In genomic region chr20:32767418-32768198, GRCh38 we compare ENCODE assay signal across 20 cellular contexts. TPM values are rescaled to one million over a fixed set of nuclear protein-coding genes. Genes with fewer than 3 reads are reported as not detected.
DNase-seq lines count a peak whose midpoint lies in the region; FAIRE-seq and TF ChIP-seq lines count a peak whose summit lies in the region.
"Had no signal": no experiment of that assay in that cellular context is flagged by ENCODE, and none has a peak within 500 bp of the region (broad histone marks: within the 10 kb centered on the region; RNA-seq: fewer than 3 reads in every experiment).

No MANE protein-coding gene starts in this region.

- no TSS peak for BruUV-seq in Caco-2 (replicated peaks; lab: Mats Ljungman, UMichigan)
- no TSS peak for BruUV-seq in PC-9 (replicated peaks; lab: Mats Ljungman, UMichigan)

- H2BK20ac ChIP-seq in H1 (ENCODE audit: low read length) = no peak overlapping the region

- H3K14ac ChIP-seq in H1 (ENCODE audit: insufficient read length) = no peak overlapping the region

- H3K4me3 ChIP-seq in Caco-2 (ENCODE audit: low read depth, low read length) (no peak overlapping the region), HUES48 (ENCODE audit: low read depth, low read length) (peak overlapping the region; percentile 41), H1 (ENCODE audit: extremely low read depth in 1 of 4, insufficient read depth in 2 of 4, low read depth in 3 of 4, low read length in 4 of 4) (peak overlapping the region in 3 of 4 experiments; percentile 11 to 46 (median 14); a peak in 4 of 8 replicates), PC-9 (no peak overlapping the region)
- H3K4me3 ChIP-seq: SJSA1 had no signal

- H4K5ac ChIP-seq in H1 (ENCODE audit: insufficient read length, low read depth, low read length) = no peak overlapping the region

- H3K79me1 ChIP-seq in H1 (ENCODE audit: low read depth, low read length) = no peaks in the 10 kb centered on the region

- intact Hi-C loops in Caco-2 (cut with micrococcal nuclease; ENCODE audit: unreplicated experiment) (no loop called here), PC-9 (cut with micrococcal nuclease; ENCODE audit: unreplicated experiment) (no loop called here)

- H3K4me1 ChIP-seq in Caco-2 (peaks cover 14% of the 10 kb centered on the region), HUES48 (ENCODE audit: control insufficient read depth, insufficient read depth, low read length) (peaks cover 52% of the 10 kb centered on the region), H1 (replicated peaks in 1 of 4; ENCODE audit: control insufficient read depth in 3 of 4, insufficient read depth in 4 of 4, low read length in 3 of 4) (peaks cover 11 to 21% (median 17%) of the 10 kb centered on the region in 4 experiments; a peak in 6 of 7 replicates), PC-9 (replicated peaks; ENCODE audit: insufficient read depth) (peaks cover 7% of the 10 kb centered on the region; the same call in 1 of the 2 replicates)

- H3K27me3 Mint-ChIP-seq in Caco-2 (ENCODE audit: insufficient read depth, unreplicated experiment) = no peaks in the 10 kb centered on the region
- peaks cover 15% of the 10 kb centered on the region for H3K27me3 Mint-ChIP-seq in neural crest cell (ENCODE audit: low read depth)

- no peaks in the 10 kb centered on the region for H3K9me2 ChIP-seq in PC-9 (ENCODE audit: insufficient read depth)

- no peak for TF ChIP-seq EP300 in H1 (IDR thresholded peaks at IDR 0.05; ENCODE audit: borderline replicate concordance in 1 of 2, low read depth in 2 of 2, low read length in 2 of 2)

- H3K79me2 ChIP-seq in H1 (ENCODE audit: control insufficient read depth in 1 of 2, insufficient read depth in 2 of 2, low read length in 2 of 2) (peaks cover 81 to 98% of the 10 kb centered on the region in 2 experiments), PC-9 (ENCODE audit: low read depth) (no peaks in the 10 kb centered on the region)

- H3K9ac ChIP-seq in HUES48 (ENCODE audit: low read depth, low read length) (no peak overlapping the region), H1 (replicated peaks in 1 of 4; ENCODE audit: extremely low read depth in 1 of 4, low read depth in 3 of 4, low read length in 3 of 4) (no peak overlapping the region; a peak in 1 of 7 replicates)

- no peaks in the 10 kb centered on the region for H3K9me3 Mint-ChIP-seq in Caco-2 (ENCODE audit: unreplicated experiment)
- H3K9me3 Mint-ChIP-seq in neural crest cell = no peaks in the 10 kb centered on the region

- no peak overlapping the region for H3K4ac ChIP-seq in H1 (replicated peaks; ENCODE audit: insufficient read length, low read depth, low read length)

- H3K18ac ChIP-seq in H1 (ENCODE audit: extremely low read depth, low read length) = no peak overlapping the region

- H2BK5ac ChIP-seq in H1 (ENCODE audit: low read depth, low read length) = peak overlapping the region; percentile 61

- H3K9me3 ChIP-seq in Caco-2 = no peaks in the 10 kb centered on the region
- no peaks in the 10 kb centered on the region for H3K9me3 ChIP-seq in HUES48 (ENCODE audit: control insufficient read depth, insufficient read depth, low read length)
- H3K9me3 ChIP-seq in H1 (ENCODE audit: insufficient read depth in 2 of 2, low read depth in 1 of 2, low read length in 1 of 2) = no peaks in the 10 kb centered on the region
- no peaks in the 10 kb centered on the region for H3K9me3 ChIP-seq in PC-9 (ENCODE audit: insufficient read depth, low read depth)

- H2AK5ac ChIP-seq in H1 (ENCODE audit: low read depth, low read length) = no peak overlapping the region

- H4K20me1 ChIP-seq in H1 (replicated peaks in 1 of 2; ENCODE audit: control insufficient read depth in 1 of 2, insufficient read depth in 2 of 2, low read length in 2 of 2) (peaks cover 47 to 63% of the 10 kb centered on the region in 2 experiments), PC-9 (ENCODE audit: insufficient read depth) (no peaks in the 10 kb centered on the region)

- no peak overlapping the region for H2BK12ac ChIP-seq in H1 (ENCODE audit: low read depth, low read length)

- H3K4me2 ChIP-seq in H1 (ENCODE audit: insufficient read depth in 1 of 2, low read depth in 2 of 2, low read length in 2 of 2) = peak overlapping the region; percentile 54 to 99; a peak in 3 of 4 replicates
- no peak overlapping the region for H3K4me2 ChIP-seq in PC-9

- H3K23me2 ChIP-seq in H1 (ENCODE audit: low read depth, low read length) = peaks cover 7% of the 10 kb centered on the region

- no peak for TF ChIP-seq RAD21 in H1 (IDR thresholded peaks at IDR 0.05 in 1 of 2, conservative IDR thresholded peaks at IDR 0.05 in 1 of 2; ENCODE audit: low read depth in 2 of 2, low read length in 2 of 2)

- H3K27me3 ChIP-seq in Caco-2 (replicated peaks; ENCODE audit: control insufficient read depth, insufficient read depth, low read length) = no peaks in the 10 kb centered on the region
- H3K27me3 ChIP-seq in HUES48 (ENCODE audit: control insufficient read depth, insufficient read depth, low read length) = no peaks in the 10 kb centered on the region
- no peaks in the 10 kb centered on the region for H3K27me3 ChIP-seq in H1 (replicated peaks in 1 of 4; ENCODE audit: control insufficient read depth in 3 of 4, extremely low read depth in 1 of 4, insufficient read depth in 3 of 4, low read length in 3 of 4)
- H3K27me3 ChIP-seq in PC-9 (ENCODE audit: insufficient read depth, low read depth) = no peaks in the 10 kb centered on the region
- H3K27me3 ChIP-seq: SJSA1 had no signal

- H3K36me3 ChIP-seq in Caco-2 (ENCODE audit: control insufficient read depth, insufficient read depth, low read length) (no peaks in the 10 kb centered on the region), HUES48 (ENCODE audit: control insufficient read depth, insufficient read depth, low read length) (peaks cover 87% of the 10 kb centered on the region), H1 (ENCODE audit: control insufficient read depth in 2 of 4, insufficient read depth in 4 of 4, low read length in 3 of 4) (peaks cover 9 to 91% (median 27%) of the 10 kb centered on the region in 4 experiments), PC-9 (ENCODE audit: low read depth) (no peaks in the 10 kb centered on the region)

- H3K4me1 Mint-ChIP-seq in Caco-2 (ENCODE audit: low read depth, unreplicated experiment) (peaks cover 27% of the 10 kb centered on the region), neural crest cell (peaks cover 35% of the 10 kb centered on the region)

- H3K27ac Mint-ChIP-seq in Caco-2 (ENCODE audit: unreplicated experiment) (peak overlapping the region; percentile 18), neural crest cell (ENCODE audit: unreplicated experiment) (no peak overlapping the region)

- H4K91ac ChIP-seq in H1 (replicated peaks; ENCODE audit: insufficient read length, low read length) = no peak overlapping the region

- TF ChIP-seq POLR2A in H1 (IDR thresholded peaks at IDR 0.05; ENCODE audit: control extremely low read depth in 1 of 2, low read depth in 2 of 2, low read length in 2 of 2) = no peak

- H3K4me3 Mint-ChIP-seq in Caco-2 (ENCODE audit: unreplicated experiment) (no peak overlapping the region), neural crest cell (peak overlapping the region; percentile 65)

- no peak for FAIRE-seq in H1 (lab: Jason Lieb, UNC)
- FAIRE-seq: A204.1 had no signal

- 86% methylated on average over 9 of the region's 9 CpGs; no CpG with 5 or more reads in 1 of the 2 experiments for WGBS in H1 (ENCODE audit: extremely low coverage in 1 of 2, insufficient coverage in 1 of 2, insufficient read length in 1 of 2, insufficient replicate concordance in 2 of 2, low coverage in 1 of 2, low lambda C conversion rate in 2 of 2, missing lambda C conversion rate in 1 of 2), 2 experiments

- POLR2A ChIA-PET in Caco-2 (lab: Charles Lee) (no interaction called here), H1 (lab: Charles Lee; ENCODE audit: partially characterized antibody) (interaction anchor here (0.6 to 14.6 kb wide), 11 partner anchors 10 to 93 kb away, joined by 3 to 239 read pairs (median 4); partner anchors contain the start of genes COMMD7 and MAPRE1), PC-9 (lab: Charles Lee; ENCODE audit: unreplicated experiment) (no interaction called here)

- H3K36me3 Mint-ChIP-seq in Caco-2 (ENCODE audit: insufficient read depth, unreplicated experiment) (peaks cover 84% of the 10 kb centered on the region), neural crest cell (ENCODE audit: low read depth) (no peaks in the 10 kb centered on the region)

- no peak overlapping the region for H2BK120ac ChIP-seq in H1 (replicated peaks; ENCODE audit: low read depth, low read length)

- H2BK15ac ChIP-seq in H1 (ENCODE audit: low read length) = no peak overlapping the region

- CTCF ChIA-PET in Caco-2 (lab: Charles Lee) = interaction anchor here (0.7 to 4.1 kb wide), 2 partner anchors 11 to 135 kb away, joined by 5 to 22 read pairs; no protein-coding TSS in a partner anchor
- CTCF ChIA-PET in H1 (lab: Charles Lee; ENCODE audit: partially characterized antibody) = interaction anchor here (0.6 to 5.9 kb wide), 10 partner anchors 8 to 246 kb away, joined by 3 to 70 read pairs (median 6); partner anchors contain the start of genes C20orf203 and COMMD7
- CTCF ChIA-PET in PC-9 (lab: Charles Lee) = no interaction called here

- TF ChIP-seq CTCF in Caco-2 (IDR thresholded peaks at IDR 0.05; ENCODE audit: insufficient read depth in 1 of 2, low read depth in 1 of 2, low read length in 1 of 2, severe bottlenecking in 1 of 2, unreplicated experiment in 1 of 2) (no peak), H1 (IDR thresholded peaks at IDR 0.05; ENCODE audit: control extremely low read depth in 1 of 3, insufficient read depth in 1 of 3, low read depth in 1 of 3, low read length in 3 of 3) (no peak), neural crest cell (conservative IDR thresholded peaks at IDR 0.05) (no peak), PC-9 (conservative IDR thresholded peaks at IDR 0.05) (no peak)

- no peak overlapping the region for H2AFZ ChIP-seq in H1 (ENCODE audit: low read length)
- no peak overlapping the region for H2AFZ ChIP-seq in PC-9

- DNase-seq in Caco-2 = no peak
- DNase-seq in H1 (ENCODE audit: low read depth in 1 of 2, low spot score in 2 of 2) = no peak
- DNase-seq in neural crest cell (ENCODE audit: low read depth, low spot score) = no peak
- no peak for DNase-seq in PC-9
- no peak for DNase-seq in OCI-M2 (lab: John Stamatoyannopoulos, UW; ENCODE audit: unreplicated experiment)
- DNase-seq in AG08396 (ENCODE audit: low spot score) = no peak
- DNase-seq in NCI-H2171 treated with DMSO at 0.1 percent for 48 hours (lab: John Stamatoyannopoulos, UW) = no peak
- DNase-seq: Calu3, DMS79, GOT3, MV-4-11, NCI-H1417 treated with DMSO at 0.1 percent for 48 hours, NCI-H2029, NCI-H2171, NCI-H446 treated with DMSO at 0.1 percent for 48 hours, NCI-H748 treated with DMSO at 0.1 percent for 48 hours had no signal

- no peak overlapping the region for H4K8ac ChIP-seq in H1 (ENCODE audit: extremely low read depth, insufficient read depth, low read length)

- H3K27ac ChIP-seq in HUES48 (ENCODE audit: low read depth, low read length) (no peak overlapping the region), H1 (ENCODE audit: low read depth, low read length) (no peak overlapping the region), PC-9 (no peak overlapping the region)
- H3K27ac ChIP-seq: C4-2B, SJSA1 had no signal

- no peak overlapping the region for H3K56ac ChIP-seq in H1 (replicated peaks; ENCODE audit: insufficient read length, low read depth, low read length)

- H3F3A ChIP-seq in PC-9 (ENCODE audit: insufficient read depth, low read depth) = peaks cover 6% of the 10 kb centered on the region; the same call in 1 of the 2 replicates

- H3K23ac ChIP-seq in H1 (ENCODE audit: insufficient read length) = no peak overlapping the region

RNA-seq across cellular contexts. Expression of gene DNMT3B, which starts 5.4 kb away (rescaled TPM):
- 95.5 and 105 TPM in 2 replicates for total RNA-seq in Caco-2 (2022)
- 1,016 and 1,038 TPM in 2 replicates for total RNA-seq in H1 (2021; fragmentation: NEBNext Ultra II Directional; extraction: Animal tissue kit (Norgen Biotek cat#: 25700))
- 433 and 469 TPM in 2 replicates for polyA plus RNA-seq in H1 (2011; rRNA removed)
- 457 TPM for polyA plus RNA-seq in H1 (2011; cell fraction: cytosol; rRNA removed)
- polyA plus RNA-seq in H1 (2011; cell fraction: nucleus; rRNA removed) = 676 TPM
- polyA plus RNA-seq in H1 (2012, experiment 1 of 2) = 568 to 702 TPM (median 611 TPM) in 4 replicates
- polyA plus RNA-seq in H1 (2012, experiment 2 of 2) = 410 TPM
- polyA plus RNA-seq in H1 (2013, experiment 1 of 2) = 587 TPM
- polyA plus RNA-seq in H1 (2013, experiment 2 of 2) = 555 TPM
- 327 and 359 TPM in 2 replicates for polyA minus RNA-seq in H1 (2011; rRNA and poly(A)+ RNA removed)
- 389 TPM for polyA minus RNA-seq in H1 (2011; cell fraction: cytosol; rRNA and poly(A)+ RNA removed)
- polyA minus RNA-seq in H1 (2011; cell fraction: nucleus; rRNA and poly(A)+ RNA removed) = 257 TPM
- 57.3 and 58.0 TPM in 2 replicates for total RNA-seq in neural crest cell
- total RNA-seq in PC-9 (2021) = 5.7 and 8.0 TPM in 2 replicates

RNA-seq across cellular contexts. Expression of gene COMMD7, which starts 24.3 kb away (rescaled TPM):
- 142 and 160 TPM in 2 replicates for total RNA-seq in Caco-2 (2022)
- 48.8 and 48.9 TPM in 2 replicates for total RNA-seq in H1 (2021; fragmentation: NEBNext Ultra II Directional; extraction: Animal tissue kit (Norgen Biotek cat#: 25700))
- 39.4 and 39.8 TPM in 2 replicates for polyA plus RNA-seq in H1 (2011; rRNA removed)
- polyA plus RNA-seq in H1 (2011; cell fraction: cytosol; rRNA removed) = 41.8 TPM
- polyA plus RNA-seq in H1 (2011; cell fraction: nucleus; rRNA removed) = 37.4 TPM
- 37.7 to 43.8 TPM (median 39.0 TPM) in 4 replicates for polyA plus RNA-seq in H1 (2012, experiment 1 of 2)
- polyA plus RNA-seq in H1 (2012, experiment 2 of 2) = 51.1 TPM
- polyA plus RNA-seq in H1 (2013, experiment 1 of 2) = 50.4 TPM
- polyA plus RNA-seq in H1 (2013, experiment 2 of 2) = 48.5 TPM
- 26.8 and 28.1 TPM in 2 replicates for polyA minus RNA-seq in H1 (2011; rRNA and poly(A)+ RNA removed)
- 16.2 TPM for polyA minus RNA-seq in H1 (2011; cell fraction: cytosol; rRNA and poly(A)+ RNA removed)
- polyA minus RNA-seq in H1 (2011; cell fraction: nucleus; rRNA and poly(A)+ RNA removed) = 27.2 TPM
- total RNA-seq in neural crest cell = 60.4 and 65.3 TPM in 2 replicates
- 42.3 and 43.0 TPM in 2 replicates for total RNA-seq in PC-9 (2021)

RNA-seq across cellular contexts. Expression of gene MAPRE1, which starts 52.1 kb away (rescaled TPM):
- 321 and 336 TPM in 2 replicates for total RNA-seq in Caco-2 (2022)
- total RNA-seq in H1 (2021; fragmentation: NEBNext Ultra II Directional; extraction: Animal tissue kit (Norgen Biotek cat#: 25700)) = 170 and 173 TPM in 2 replicates
- polyA plus RNA-seq in H1 (2011; rRNA removed) = 51.9 and 74.5 TPM in 2 replicates
- 98.6 TPM for polyA plus RNA-seq in H1 (2011; cell fraction: cytosol; rRNA removed)
- 20.6 TPM for polyA plus RNA-seq in H1 (2011; cell fraction: nucleus; rRNA removed)
- polyA plus RNA-seq in H1 (2012, experiment 1 of 2) = 98.2 to 158 TPM (median 111 TPM) in 4 replicates
- polyA plus RNA-seq in H1 (2012, experiment 2 of 2) = 22.4 TPM
- polyA plus RNA-seq in H1 (2013, experiment 1 of 2) = 83.8 TPM
- polyA plus RNA-seq in H1 (2013, experiment 2 of 2) = 85.3 TPM
- 78.7 and 87.3 TPM in 2 replicates for polyA minus RNA-seq in H1 (2011; rRNA and poly(A)+ RNA removed)
- polyA minus RNA-seq in H1 (2011; cell fraction: cytosol; rRNA and poly(A)+ RNA removed) = 59.3 TPM
- polyA minus RNA-seq in H1 (2011; cell fraction: nucleus; rRNA and poly(A)+ RNA removed) = 32.8 TPM
- total RNA-seq in neural crest cell = 291 and 304 TPM in 2 replicates
- 113 and 154 TPM in 2 replicates for total RNA-seq in PC-9 (2021)

Comparison
In these comparisons a context has a peak if more than half of its experiments do, and no peak if none do; other contexts are left out.
1. H3K4me3 ChIP-seq: peak in HUES48 (single experiment) and H1 (3 of 4); none in Caco-2 (single experiment) and PC-9 (single experiment).